8 cellular contexts compared by ENCODE assay signal in genomic region chr9:93566408-93567270, GRCh38. TPM values are rescaled to one million over a fixed set of nuclear protein-coding genes. Genes with fewer than 3 reads are reported as not detected.
DNase-seq lines count a peak whose midpoint lies in the region; TF ChIP-seq lines count a peak whose summit lies in the region.

No MANE protein-coding gene starts in this region.

- H3K4me2 ChIP-seq in Loucy (ENCODE audit: low read depth, low read length, poor library complexity, severe bottlenecking) (peak overlapping the region; percentile 95), neural progenitor cell (peak overlapping the region; percentile 85)

- in situ Hi-C loops in G401 (cut with HindIII; ENCODE audit: low sequenced_read_pairs): no loop called here

- H4K20me1 ChIP-seq in Loucy (ENCODE audit: insufficient read depth, low read length, poor library complexity, severe bottlenecking) (no peaks in the 10 kb centered on the region), neural progenitor cell (ENCODE audit: low read depth) (no peaks in the 10 kb centered on the region)

- no peaks in the 10 kb centered on the region for H3K9me2 ChIP-seq in Loucy (replicated peaks; ENCODE audit: low read depth, low read length)

- peak overlapping the region; percentile 55 for H3K27ac ChIP-seq in neural progenitor cell

- peak overlapping the region; percentile 96 for H3K9ac ChIP-seq in Loucy (ENCODE audit: low read depth, low read length, poor library complexity, severe bottlenecking)
- peak overlapping the region; percentile 78 for H3K9ac ChIP-seq in neural progenitor cell

- peak overlapping the region; percentile 94 for H3K27ac Mint-ChIP-seq in neural progenitor cell

- H3K27me3 Mint-ChIP-seq in neural progenitor cell (ENCODE audit: insufficient read depth, low read depth): peaks cover 2% of the 10 kb centered on the region

- DNase-seq in G401 (ENCODE audit: low spot score) (peak; percentile 96), H7 (peak; percentile 99), activated gamma-delta T cell treated with Interleukin-2 at 50 U/mL for 16 hours (peak; percentile 99), foreskin fibroblast (peak; percentile 96 to 99), neural progenitor cell (ENCODE audit: low spot score) (peak; percentile 98), stromal cell of bone marrow (ENCODE audit: low read depth) (peak; percentile 93)

- peaks cover 15% of the 10 kb centered on the region for H3K4me1 ChIP-seq in Loucy (ENCODE audit: insufficient read depth, low read length, poor library complexity, severe bottlenecking)
- H3K4me1 ChIP-seq in neural progenitor cell: peaks cover 6% of the 10 kb centered on the region

- H3K4me1 Mint-ChIP-seq in neural progenitor cell: peaks cover 15% of the 10 kb centered on the region

- TF ChIP-seq CTCF in Loucy (conservative IDR thresholded peaks at IDR 0.05; ENCODE audit: low read length): peak; percentile 80
- TF ChIP-seq CTCF in foreskin fibroblast (IDR thresholded peaks at IDR 0.05; ENCODE audit: low read depth, low read length): peak; percentile 91
- peak; percentile 90 for TF ChIP-seq CTCF in neural progenitor cell (IDR thresholded peaks at IDR 0.05)

- H3K9me3 ChIP-seq in Loucy (ENCODE audit: insufficient read depth, low read depth, low read length): no peaks in the 10 kb centered on the region
- no peaks in the 10 kb centered on the region for H3K9me3 ChIP-seq in neural progenitor cell (ENCODE audit: low read depth)

- H3K27me3 ChIP-seq in H7 (ENCODE audit: control insufficient read depth, insufficient read depth, low read length) (no peaks in the 10 kb centered on the region), Loucy (ENCODE audit: insufficient read depth, low read length, poor library complexity, severe bottlenecking) (no peaks in the 10 kb centered on the region), neural progenitor cell (no peaks in the 10 kb centered on the region)

- H3F3A ChIP-seq in Loucy (ENCODE audit: low read depth) (peaks cover 3% of the 10 kb centered on the region; the same call in 1 of the 2 replicates), neural progenitor cell (ENCODE audit: low read depth) (peaks cover 20% of the 10 kb centered on the region)

- H3K79me2 ChIP-seq in Loucy (ENCODE audit: insufficient read depth, low read length) (peaks cover 5% of the 10 kb centered on the region; the same call in 1 of the 2 replicates), neural progenitor cell (ENCODE audit: low read depth) (no peaks in the 10 kb centered on the region)

- peak overlapping the region; percentile 67 for H3K4me3 ChIP-seq in H7 (ENCODE audit: insufficient read depth, low read depth, low read length)
- H3K4me3 ChIP-seq in Loucy (ENCODE audit: low read length, poor library complexity, severe bottlenecking): peak overlapping the region; percentile 81
- H3K4me3 ChIP-seq in foreskin fibroblast (ENCODE audit: low read depth in 1 of 2, low read length in 2 of 2): peak overlapping the region; percentile 56 to 79
- H3K4me3 ChIP-seq in neural progenitor cell: peak overlapping the region; percentile 56

- H2AFZ ChIP-seq in Loucy (ENCODE audit: low read length) (peak overlapping the region; percentile 79), neural progenitor cell (replicated peaks) (peak overlapping the region; percentile 27)

- peaks cover 14% of the 10 kb centered on the region for H3K36me3 Mint-ChIP-seq in neural progenitor cell

- H3K9me3 Mint-ChIP-seq in neural progenitor cell: peaks cover 13% of the 10 kb centered on the region

- peak overlapping the region; percentile 79 for H3K4me3 Mint-ChIP-seq in neural progenitor cell

- peak; percentile 82 for TF ChIP-seq POLR2A in Raji (IDR thresholded peaks at IDR 0.05; ENCODE audit: insufficient read depth, low read depth, low read length)

- H3K36me3 ChIP-seq in H7 (replicated peaks; ENCODE audit: control insufficient read depth, insufficient read depth, low read length) (peaks cover 12% of the 10 kb centered on the region), Loucy (ENCODE audit: insufficient read depth, low read length) (peaks cover 34% of the 10 kb centered on the region; the same call in 1 of the 2 replicates), neural progenitor cell (no peaks in the 10 kb centered on the region)

RNA-seq across cellular contexts. Expression of gene PHF2, which starts 9.7 kb away (rescaled TPM):
- 6.3 and 8.1 TPM in 2 replicates for total RNA-seq in G401 (2014; rRNA removed; shearing (Covaris generic))
- 10.3 and 10.6 TPM in 2 replicates for total RNA-seq in H7 (2014; rRNA removed; shearing (Covaris generic))
- total RNA-seq in neural progenitor cell (ENCODE audit: low replicate concordance): 15.7 and 17.6 TPM in 2 replicates

Comparison
In these comparisons a context has a peak if more than half of its experiments do, and no peak if none do; other contexts are left out.
1. Peak in every context shown above with its lines: DNase-seq, H3K4me3 ChIP-seq and H3K27ac ChIP-seq.